15 cellular contexts compared by ENCODE assay signal in genomic region chr9:135299239-135299590, GRCh38.
DNase-seq lines count a peak whose midpoint lies in the region; ATAC-seq and TF ChIP-seq lines count a peak whose summit lies in the region.
"Had no signal": no experiment of that assay in that cellular context is flagged by ENCODE, and none has a peak within 500 bp of the region (broad histone marks: within the 10 kb centered on the region; RNA-seq: fewer than 3 reads in every experiment).

No MANE protein-coding gene starts in this region.

- H3K9me3 ChIP-seq in BLaER1 treated with 17β-estradiol and CSF1 and Interleukin-3, amounts not matched to agents 10 nM and 100 nM (replicated peaks in 1 of 11), result no peaks in the 10 kb centered on the region
- no peaks in the 10 kb centered on the region for H3K9me3 ChIP-seq in neural progenitor cell (ENCODE audit: low read depth)

- no peak for ATAC-seq in activated CD8-positive, alpha-beta T cell treated with anti-CD3 and anti-CD28 coated beads, Interleukin-2, amount 10 ng/mL, durations not matched to agents 7 days and 5 days
- no peak for ATAC-seq in activated CD8-positive, alpha-beta T cell treated with anti-CD3 and anti-CD28 coated beads for 36 hours
- ATAC-seq in HG03039 (IDR thresholded peaks at IDR 0.05; ENCODE audit: unreplicated experiment), result no peak

- CTCF ChIA-PET in activated CD8-positive, alpha-beta T cell treated with anti-CD3 and anti-CD28 coated beads, Interleukin-2, amount 10 ng/mL, durations not matched to agents 7 days and 5 days (lab: Charles Lee), result no interaction called here
- CTCF ChIA-PET in activated CD8-positive, alpha-beta T cell treated with anti-CD3 and anti-CD28 coated beads for 36 hours (lab: Charles Lee), result interaction anchor here (1.1 kb wide), 1 partner anchor 113 kb away, joined by 3 read pairs; no protein-coding TSS in a partner anchor

- H3K4me2 ChIP-seq in BLaER1 treated with 17β-estradiol and CSF1 and Interleukin-3, amounts not matched to agents 10 nM and 100 nM, result peak overlapping the region in 8 of 11 experiments; percentile 28 to 68 (median 54); a peak in 15 of 22 replicates
- no peak overlapping the region for H3K4me2 ChIP-seq in neural progenitor cell

- TF ChIP-seq CTCF in activated CD8-positive, alpha-beta T cell treated with anti-CD3 and anti-CD28 coated beads for 36 hours (IDR thresholded peaks at IDR 0.05), result no peak
- TF ChIP-seq CTCF in neural progenitor cell (IDR thresholded peaks at IDR 0.05), result no peak

- H3K27me3 Mint-ChIP-seq in activated CD8-positive, alpha-beta T cell treated with anti-CD3 and anti-CD28 coated beads, Interleukin-2, amount 10 ng/mL, durations not matched to agents 7 days and 5 days (ENCODE audit: low read depth), result no peaks in the 10 kb centered on the region
- H3K27me3 Mint-ChIP-seq in activated CD8-positive, alpha-beta T cell treated with anti-CD3 and anti-CD28 coated beads for 36 hours, result peaks cover 5% of the 10 kb centered on the region
- H3K27me3 Mint-ChIP-seq in neural progenitor cell (ENCODE audit: insufficient read depth, low read depth), result peaks cover 20% of the 10 kb centered on the region

- H3K4me1 ChIP-seq in BLaER1 treated with 17β-estradiol and CSF1 and Interleukin-3, amounts not matched to agents 10 nM and 100 nM, result peaks cover 0 to 70% (median 56%) of the 10 kb centered on the region in 10 experiments; a peak in 15 of 20 replicates
- no peaks in the 10 kb centered on the region for H3K4me1 ChIP-seq in neural progenitor cell

- peak; percentile 1 for DNase-seq in activated CD8-positive, alpha-beta T cell treated with anti-CD3 and anti-CD28 coated beads, Interleukin-2, amount 10 ng/mL, durations not matched to agents 7 days and 5 days
- DNase-seq in activated CD8-positive, alpha-beta T cell treated with anti-CD3 and anti-CD28 coated beads for 36 hours, result no peak
- DNase-seq in ecto neural progenitor cell (ENCODE audit: low spot score) (peak; percentile 39), neural progenitor cell (ENCODE audit: low spot score) (no peak), mucosa of gallbladder (ENCODE audit: low spot score) (no peak), NK-92 (lab: John Stamatoyannopoulos, UW; ENCODE audit: unreplicated experiment) (no peak)
- DNase-seq: 8988T; AML-193; C1 segment of cervical spinal cord; CD4-positive, alpha-beta T cell; DMS79; EL; IMR-90 had no signal

- no peak overlapping the region for H3K9ac ChIP-seq in BLaER1 treated with 17β-estradiol and CSF1 and Interleukin-3, amounts not matched to agents 10 nM and 100 nM
- no peak overlapping the region for H3K9ac ChIP-seq in neural progenitor cell

- H3K27ac ChIP-seq in BLaER1 treated with 17β-estradiol and CSF1 and Interleukin-3, amounts not matched to agents 10 nM and 100 nM, result no peak overlapping the region
- no peak overlapping the region for H3K27ac ChIP-seq in neural progenitor cell

- peaks cover 0 to 26% (median 0%) of the 10 kb centered on the region in 11 experiments; a peak in 6 of 22 replicates for H3K27me3 ChIP-seq in BLaER1 treated with 17β-estradiol and CSF1 and Interleukin-3, amounts not matched to agents 10 nM and 100 nM
- no peaks in the 10 kb centered on the region for H3K27me3 ChIP-seq in neural progenitor cell

- peaks cover 0 to 16% (median 0%) of the 10 kb centered on the region in 11 experiments; a peak in 1 of 22 replicates for H4K20me1 ChIP-seq in BLaER1 treated with 17β-estradiol and CSF1 and Interleukin-3, amounts not matched to agents 10 nM and 100 nM
- no peaks in the 10 kb centered on the region for H4K20me1 ChIP-seq in neural progenitor cell (ENCODE audit: low read depth)

- no peak overlapping the region for H2AFZ ChIP-seq in neural progenitor cell (replicated peaks)

- H3K27ac Mint-ChIP-seq in activated CD8-positive, alpha-beta T cell treated with anti-CD3 and anti-CD28 coated beads, Interleukin-2, amount 10 ng/mL, durations not matched to agents 7 days and 5 days, result no peak overlapping the region
- no peak overlapping the region for H3K27ac Mint-ChIP-seq in activated CD8-positive, alpha-beta T cell treated with anti-CD3 and anti-CD28 coated beads for 36 hours
- H3K27ac Mint-ChIP-seq in neural progenitor cell, result peak overlapping the region; percentile 29
- H3K27ac Mint-ChIP-seq: CD4-positive, alpha-beta T cell had no signal

- H3K9me3 Mint-ChIP-seq in activated CD8-positive, alpha-beta T cell treated with anti-CD3 and anti-CD28 coated beads, Interleukin-2, amount 10 ng/mL, durations not matched to agents 7 days and 5 days (ENCODE audit: insufficient read depth), result no peaks in the 10 kb centered on the region
- no peaks in the 10 kb centered on the region for H3K9me3 Mint-ChIP-seq in activated CD8-positive, alpha-beta T cell treated with anti-CD3 and anti-CD28 coated beads for 36 hours
- H3K9me3 Mint-ChIP-seq in neural progenitor cell, result peaks cover 3% of the 10 kb centered on the region
- H3K9me3 Mint-ChIP-seq: CD4-positive, alpha-beta T cell had no signal

- no peaks in the 10 kb centered on the region for H3K79me2 ChIP-seq in neural progenitor cell (ENCODE audit: low read depth)

- no peak overlapping the region for H3K4me3 Mint-ChIP-seq in activated CD8-positive, alpha-beta T cell treated with anti-CD3 and anti-CD28 coated beads, Interleukin-2, amount 10 ng/mL, durations not matched to agents 7 days and 5 days
- no peak overlapping the region for H3K4me3 Mint-ChIP-seq in activated CD8-positive, alpha-beta T cell treated with anti-CD3 and anti-CD28 coated beads for 36 hours
- no peak overlapping the region for H3K4me3 Mint-ChIP-seq in neural progenitor cell
- H3K4me3 Mint-ChIP-seq: CD4-positive, alpha-beta T cell had no signal

- no peaks in the 10 kb centered on the region for H3K36me3 Mint-ChIP-seq in activated CD8-positive, alpha-beta T cell treated with anti-CD3 and anti-CD28 coated beads, Interleukin-2, amount 10 ng/mL, durations not matched to agents 7 days and 5 days (ENCODE audit: low read depth)
- H3K36me3 Mint-ChIP-seq in activated CD8-positive, alpha-beta T cell treated with anti-CD3 and anti-CD28 coated beads for 36 hours (ENCODE audit: low read depth), result no peaks in the 10 kb centered on the region
- no peaks in the 10 kb centered on the region for H3K36me3 Mint-ChIP-seq in neural progenitor cell

- POLR2A ChIA-PET in activated CD8-positive, alpha-beta T cell treated with anti-CD3 and anti-CD28 coated beads, Interleukin-2, amount 10 ng/mL, durations not matched to agents 7 days and 5 days (lab: Charles Lee), result no interaction called here
- POLR2A ChIA-PET in activated CD8-positive, alpha-beta T cell treated with anti-CD3 and anti-CD28 coated beads for 36 hours (lab: Charles Lee), result no interaction called here

- no peak overlapping the region for H3K4me3 ChIP-seq in BLaER1 treated with 17β-estradiol and CSF1 and Interleukin-3, amounts not matched to agents 10 nM and 100 nM
- no peak overlapping the region for H3K4me3 ChIP-seq in neural progenitor cell

- intact Hi-C loops in activated CD8-positive, alpha-beta T cell treated with anti-CD3 and anti-CD28 coated beads for 36 hours (cut with micrococcal nuclease), result no loop called here

- no peaks in the 10 kb centered on the region for H3K36me3 ChIP-seq in BLaER1 treated with 17β-estradiol and CSF1 and Interleukin-3, amounts not matched to agents 10 nM and 100 nM
- H3K36me3 ChIP-seq in neural progenitor cell, result no peaks in the 10 kb centered on the region

- no peaks in the 10 kb centered on the region for H3F3A ChIP-seq in neural progenitor cell (ENCODE audit: low read depth)

- no peaks in the 10 kb centered on the region for H3K4me1 Mint-ChIP-seq in activated CD8-positive, alpha-beta T cell treated with anti-CD3 and anti-CD28 coated beads, Interleukin-2, amount 10 ng/mL, durations not matched to agents 7 days and 5 days (ENCODE audit: low read depth)
- H3K4me1 Mint-ChIP-seq in activated CD8-positive, alpha-beta T cell treated with anti-CD3 and anti-CD28 coated beads for 36 hours (ENCODE audit: low read depth), result no peaks in the 10 kb centered on the region
- H3K4me1 Mint-ChIP-seq in neural progenitor cell, result peaks cover 10% of the 10 kb centered on the region

Comparison
In these comparisons a context has a peak if more than half of its experiments do, and no peak if none do; other contexts are left out.
1. DNase-seq: peak in activated CD8-positive, alpha-beta T cell treated with anti-CD3 and anti-CD28 coated beads, Interleukin-2, amount 10 ng/mL, durations not matched to agents 7 days and 5 days (single experiment) and ecto neural progenitor cell (single experiment); none in activated CD8-positive, alpha-beta T cell treated with anti-CD3 and anti-CD28 coated beads for 36 hours (single experiment), neural progenitor cell (single experiment), mucosa of gallbladder (single experiment) and NK-92 (single experiment).